ENCODE assay signal across 11 cellular contexts in the genomic region with DNA sequence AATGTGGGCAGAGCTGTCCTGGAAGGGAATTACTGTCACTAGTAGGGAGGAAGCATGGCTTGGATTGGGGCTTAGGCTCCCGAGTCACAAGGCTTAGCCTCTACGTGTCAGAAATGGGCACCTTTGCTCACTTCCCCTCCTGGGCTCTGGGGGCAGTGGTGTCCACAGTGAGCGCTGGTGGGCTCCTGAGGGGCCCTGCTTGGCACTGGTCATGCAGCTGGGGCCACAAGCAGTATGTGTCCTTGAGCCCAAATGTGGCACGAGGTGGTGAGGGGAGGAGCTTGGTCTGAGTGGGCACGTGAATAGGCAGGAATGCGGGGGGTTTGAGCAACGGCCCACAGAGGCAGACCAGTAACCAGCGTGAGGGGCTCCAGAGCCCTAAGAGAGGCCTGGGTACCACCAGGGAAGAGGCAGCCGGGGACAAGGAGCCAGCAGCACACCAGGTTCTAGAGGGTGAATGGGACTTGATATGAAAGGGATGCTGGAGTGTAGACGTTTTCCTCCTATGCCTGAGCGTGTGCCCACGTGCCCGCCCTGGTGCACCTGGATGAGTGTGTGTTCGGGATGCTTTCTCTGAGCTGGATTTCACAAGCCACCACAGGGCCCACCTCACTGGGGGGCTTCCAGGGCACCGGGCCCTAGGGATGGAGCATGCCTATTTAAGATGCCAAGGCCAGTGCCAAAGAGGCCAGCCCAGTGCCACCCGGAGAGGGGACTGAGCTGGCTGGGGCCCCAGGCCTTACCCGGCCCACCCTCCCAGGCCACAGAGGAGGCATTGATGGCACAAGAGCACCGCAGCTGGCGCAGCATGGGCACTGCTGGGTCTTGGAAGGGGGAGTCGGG. TPM values are rescaled to one million over a fixed set of nuclear protein-coding genes. Genes with fewer than 3 reads are reported as not detected.
DNase-seq lines count a peak whose midpoint lies in the region.
"Had no signal": no experiment of that assay in that cellular context is flagged by ENCODE, and none has a peak within 500 bp of the region (broad histone marks: within the 10 kb centered on the region; RNA-seq: fewer than 3 reads in every experiment).

No MANE protein-coding gene starts in this region.

- POLR2A ChIA-PET in CD8-positive, alpha-beta memory T cell (lab: Charles Lee) = interaction anchor here (0.5 to 1.7 kb wide), 3 partner anchors 22 to 73 kb away, joined by 3 to 6 read pairs (median 3); a partner anchor contains a TSS

- no peaks in the 10 kb centered on the region for H3K9me3 ChIP-seq in CD8-positive, alpha-beta memory T cell (ENCODE audit: low read length)
- H3K9me3 ChIP-seq: psoas muscle had no signal

- H3K27me3 Mint-ChIP-seq in activated naive CD4-positive, alpha-beta T cell treated with anti-CD3 and anti-CD28 coated beads, Interleukin-2, amount 10 ng/mL, durations not matched to agents 7 days and 5 days = peaks cover 57% of the 10 kb centered on the region
- peaks cover 15% of the 10 kb centered on the region in 2 donors for H3K27me3 Mint-ChIP-seq in CD8-positive, alpha-beta memory T cell

- no peak overlapping the region for H3K27ac Mint-ChIP-seq in activated naive CD4-positive, alpha-beta T cell treated with anti-CD3 and anti-CD28 coated beads, Interleukin-2, amount 10 ng/mL, durations not matched to agents 7 days and 5 days
- H3K27ac Mint-ChIP-seq in CD8-positive, alpha-beta memory T cell = no peak overlapping the region

- CTCF ChIA-PET in activated naive CD4-positive, alpha-beta T cell treated with anti-CD3 and anti-CD28 coated beads, Interleukin-2, amount 10 ng/mL, durations not matched to agents 7 days and 5 days (lab: Charles Lee) = interaction anchor here (0.6 to 21.6 kb wide), 5 partner anchors 9 to 692 kb away, joined by 3 to 473 read pairs (median 4); no protein-coding TSS in a partner anchor
- CTCF ChIA-PET in CD8-positive, alpha-beta memory T cell (lab: Charles Lee) = interaction anchor here (0.8 to 11.3 kb wide), 10 partner anchors 11 to 84 kb away, joined by 3 to 209 read pairs (median 5); no protein-coding TSS in a partner anchor

- H3K9me3 Mint-ChIP-seq in activated naive CD4-positive, alpha-beta T cell treated with anti-CD3 and anti-CD28 coated beads, Interleukin-2, amount 10 ng/mL, durations not matched to agents 7 days and 5 days = no peaks in the 10 kb centered on the region
- no peaks in the 10 kb centered on the region for H3K9me3 Mint-ChIP-seq in CD8-positive, alpha-beta memory T cell

- DNase-seq in NCI-H524 (lab: John Stamatoyannopoulos, UW) (peak; percentile 63 to 80), NCI-H524 treated with DMSO at 0.1 percent for 48 hours (lab: John Stamatoyannopoulos, UW) (no peak), NCI-H1694 (lab: John Stamatoyannopoulos, UW) (peak; percentile 40), putamen (ENCODE audit: low spot score) (peak; percentile 98)
- no peak for DNase-seq in activated naive CD4-positive, alpha-beta T cell treated with anti-CD3 and anti-CD28 coated beads, Interleukin-2, amount 10 ng/mL, durations not matched to agents 7 days and 5 days
- DNase-seq in activated CD4-positive, alpha-beta T cell treated with anti-CD3 and anti-CD28 coated beads for 48 hours = no peak
- DNase-seq in CD8-positive, alpha-beta memory T cell = no peak
- DNase-seq: NCI-H187 treated with DMSO at 0.1 percent for 48 hours; stimulated activated CD8-positive, alpha-beta memory T cell treated with anti-CD3 and anti-CD28 coated beads, Interleukin-4, amount 100 ng/mL, for 48 hours had no signal

- no peak overlapping the region for H3K4me3 Mint-ChIP-seq in activated naive CD4-positive, alpha-beta T cell treated with anti-CD3 and anti-CD28 coated beads, Interleukin-2, amount 10 ng/mL, durations not matched to agents 7 days and 5 days
- H3K4me3 Mint-ChIP-seq in CD8-positive, alpha-beta memory T cell = no peak overlapping the region

- H3K36me3 Mint-ChIP-seq in activated naive CD4-positive, alpha-beta T cell treated with anti-CD3 and anti-CD28 coated beads, Interleukin-2, amount 10 ng/mL, durations not matched to agents 7 days and 5 days = no peaks in the 10 kb centered on the region
- no peaks in the 10 kb centered on the region for H3K36me3 Mint-ChIP-seq in CD8-positive, alpha-beta memory T cell

- peak overlapping the region; percentile 99 for H3K27ac ChIP-seq in cingulate gyrus (ENCODE audit: low read depth, low read length)
- H3K27ac ChIP-seq in CD8-positive, alpha-beta memory T cell (ENCODE audit: low read depth, low read length) = no peak overlapping the region
- H3K27ac ChIP-seq: psoas muscle had no signal

- H3K4me3 ChIP-seq in CD8-positive, alpha-beta memory T cell (ENCODE audit: low read length) = no peak overlapping the region
- H3K4me3 ChIP-seq: psoas muscle had no signal

- no peaks in the 10 kb centered on the region for H3K4me1 ChIP-seq in CD8-positive, alpha-beta memory T cell (ENCODE audit: insufficient read depth, low read length)

- peaks cover 12% of the 10 kb centered on the region for H3K4me1 Mint-ChIP-seq in activated naive CD4-positive, alpha-beta T cell treated with anti-CD3 and anti-CD28 coated beads, Interleukin-2, amount 10 ng/mL, durations not matched to agents 7 days and 5 days
- H3K4me1 Mint-ChIP-seq in CD8-positive, alpha-beta memory T cell = peaks cover 4 to 12% (median 5%) of the 10 kb centered on the region in 3 donors

- H3K36me3 ChIP-seq in CD8-positive, alpha-beta memory T cell (ENCODE audit: insufficient read depth, low read length) = no peaks in the 10 kb centered on the region

- peaks cover 4% of the 10 kb centered on the region for H3K27me3 ChIP-seq in CD8-positive, alpha-beta memory T cell (ENCODE audit: insufficient read depth, low read length, poor library complexity, severe bottlenecking)

RNA-seq across cellular contexts. Expression of a gene that starts 22.8 kb away (rescaled TPM):
- total RNA-seq in CD8-positive, alpha-beta memory T cell = 1,000 to 10,000 TPM; 2,403 to 2,474 TPM
- polyA plus RNA-seq in CD8-positive, alpha-beta memory T cell = 1,830 TPM

Comparison
In these comparisons a context has a peak if more than half of its experiments do, and no peak if none do; other contexts are left out.
1. DNase-seq: peak in NCI-H524 (2 of 2), NCI-H1694 (single experiment) and putamen (single experiment); none in NCI-H524 treated with DMSO at 0.1 percent for 48 hours (single experiment), activated naive CD4-positive, alpha-beta T cell treated with anti-CD3 and anti-CD28 coated beads, Interleukin-2, amount 10 ng/mL, durations not matched to agents 7 days and 5 days (single experiment), activated CD4-positive, alpha-beta T cell treated with anti-CD3 and anti-CD28 coated beads for 48 hours (single experiment) and CD8-positive, alpha-beta memory T cell (0 of 5).